In the genomic region with DNA sequence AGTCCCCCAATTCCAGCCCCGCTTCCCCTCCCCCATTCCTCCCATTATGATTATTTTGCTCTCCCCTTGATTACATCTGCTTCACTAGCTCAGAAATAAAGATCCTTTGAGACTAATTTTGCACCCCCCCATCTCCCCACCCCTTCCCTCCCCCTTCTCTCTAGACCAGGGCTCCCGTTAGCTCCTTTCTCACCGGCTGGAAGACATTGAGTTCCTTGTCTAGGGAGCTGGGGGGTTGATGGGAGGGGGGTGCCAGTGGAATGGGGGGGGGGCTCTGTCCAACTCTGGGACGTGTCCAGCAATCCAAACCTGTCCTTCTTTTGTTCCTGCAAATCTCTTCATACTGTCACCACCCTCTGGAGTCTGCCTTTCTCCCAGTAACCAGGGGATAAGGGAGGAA, we compare ENCODE assay signal across 17 cellular contexts.
DNase-seq lines count a peak whose midpoint lies in the region; FAIRE-seq and TF ChIP-seq lines count a peak whose summit lies in the region.
"Had no signal": no experiment of that assay in that cellular context is flagged by ENCODE, and none has a peak within 500 bp of the region (broad histone marks: within the 10 kb centered on the region; RNA-seq: fewer than 3 reads in every experiment).

No MANE protein-coding gene starts in this region.

- DNase-seq in H1 (ENCODE audit: low read depth in 1 of 2, low spot score in 2 of 2) (no peak), GM10266 (ENCODE audit: extremely low spot score) (no peak), NCI-H2227 (lab: John Stamatoyannopoulos, UW; ENCODE audit: unreplicated experiment) (no peak), NCI-H82 treated with DMSO at 0.1 percent for 48 hours (lab: John Stamatoyannopoulos, UW; ENCODE audit: unreplicated experiment) (no peak)
- DNase-seq in activated T-helper 1 cell treated with anti-CD3 and anti-CD28 coated beads, Interleukin-12 subunit alpha, Interleukin-12 subunit beta, Interleukin-2, Interleukin-4 antibody, amounts not matched to agents 30 ng/mL and 10 ng/mL and 1 ng/mL, durations not matched to agents 14 hours and 24 hours and 36 hours (ENCODE audit: low spot score): no peak
- DNase-seq: CD4-positive, alpha-beta T cell; DMS153; DMS79 treated with DMSO at 0.1 percent for 48 hours; EL had no signal

- no peak overlapping the region for H2AFZ ChIP-seq in H1 (ENCODE audit: low read length)

- TF ChIP-seq CTCF in H1 (IDR thresholded peaks at IDR 0.05; ENCODE audit: control extremely low read depth in 1 of 3, insufficient read depth in 1 of 3, low read depth in 1 of 3, low read length in 3 of 3): no peak
- no peak for TF ChIP-seq CTCF in GM10266 (IDR thresholded peaks at IDR 0.05; ENCODE audit: control insufficient read depth, insufficient read depth, low read depth, missing control alignments)

- H3K9me3 Mint-ChIP-seq in activated T-helper 1 cell treated with anti-CD3 and anti-CD28 coated beads, Interleukin-12 subunit alpha, Interleukin-12 subunit beta, Interleukin-2, Interleukin-4 antibody, amounts not matched to agents 30 ng/mL and 10 ng/mL and 1 ng/mL, durations not matched to agents 14 hours and 24 hours and 36 hours: no peaks in the 10 kb centered on the region
- H3K9me3 Mint-ChIP-seq: CD4-positive, alpha-beta T cell had no signal

- H3K23ac ChIP-seq in H1 (ENCODE audit: insufficient read length): no peak overlapping the region

- H3K4ac ChIP-seq in H1 (replicated peaks; ENCODE audit: insufficient read length, low read depth, low read length): no peak overlapping the region

- TF ChIP-seq EP300 in H1 (IDR thresholded peaks at IDR 0.05; ENCODE audit: borderline replicate concordance in 1 of 2, low read depth in 2 of 2, low read length in 2 of 2): no peak

- no peak overlapping the region; the same call in 1 of the 2 replicates for H2BK15ac ChIP-seq in H1 (ENCODE audit: low read length)

- no peaks in the 10 kb centered on the region for H3K79me2 ChIP-seq in H1 (ENCODE audit: control insufficient read depth in 1 of 2, insufficient read depth in 2 of 2, low read length in 2 of 2)

- H3K9ac ChIP-seq in HUES64 (ENCODE audit: low read depth, low read length): no peak overlapping the region
- no peak overlapping the region for H3K9ac ChIP-seq in H1 (replicated peaks in 1 of 4; ENCODE audit: extremely low read depth in 1 of 4, low read depth in 3 of 4, low read length in 3 of 4)

- no peak for TF ChIP-seq RAD21 in H1 (IDR thresholded peaks at IDR 0.05 in 1 of 2, conservative IDR thresholded peaks at IDR 0.05 in 1 of 2; ENCODE audit: low read depth in 2 of 2, low read length in 2 of 2)

- FAIRE-seq in H1 (lab: Jason Lieb, UNC): no peak
- FAIRE-seq: A204.1, D721Med, G401.6, GM12892 had no signal

- H3K4me3 ChIP-seq in HUES64 (ENCODE audit: low read length) (peak overlapping the region; percentile 27; the same call in 1 of the 2 replicates), H1 (ENCODE audit: extremely low read depth in 1 of 4, insufficient read depth in 2 of 4, low read depth in 3 of 4, low read length in 4 of 4) (peak overlapping the region in 1 of 4 experiments; percentile 42; a peak in 2 of 8 replicates)

- no peak overlapping the region for H3K56ac ChIP-seq in H1 (replicated peaks; ENCODE audit: insufficient read length, low read depth, low read length)

- H3K4me1 Mint-ChIP-seq in activated T-helper 1 cell treated with anti-CD3 and anti-CD28 coated beads, Interleukin-12 subunit alpha, Interleukin-12 subunit beta, Interleukin-2, Interleukin-4 antibody, amounts not matched to agents 30 ng/mL and 10 ng/mL and 1 ng/mL, durations not matched to agents 14 hours and 24 hours and 36 hours (ENCODE audit: low read depth): peaks cover 22% of the 10 kb centered on the region

- 41% methylated on average over 1 of the region's 4 CpGs for WGBS in HUES64
- WGBS in H1 (ENCODE audit: extremely low coverage in 1 of 2, insufficient coverage in 1 of 2, insufficient read length in 1 of 2, insufficient replicate concordance in 2 of 2, low coverage in 1 of 2, low lambda C conversion rate in 2 of 2, missing lambda C conversion rate in 1 of 2), 2 experiments: no CpG with 5 or more reads among the region's 4 CpGs

- peaks cover 3% of the 10 kb centered on the region for H3K36me3 Mint-ChIP-seq in activated T-helper 1 cell treated with anti-CD3 and anti-CD28 coated beads, Interleukin-12 subunit alpha, Interleukin-12 subunit beta, Interleukin-2, Interleukin-4 antibody, amounts not matched to agents 30 ng/mL and 10 ng/mL and 1 ng/mL, durations not matched to agents 14 hours and 24 hours and 36 hours (ENCODE audit: low read depth)

- no peak overlapping the region for H3K27ac ChIP-seq in HUES64 (ENCODE audit: low read depth, low read length)
- no peak overlapping the region for H3K27ac ChIP-seq in H1 (ENCODE audit: low read depth, low read length)
- peak overlapping the region; percentile 38 for H3K27ac ChIP-seq in layer of hippocampus (ENCODE audit: low read depth, low read length)
- H3K27ac ChIP-seq: HL-60 had no signal

- no peak overlapping the region for H3K18ac ChIP-seq in H1 (ENCODE audit: extremely low read depth, low read length)

- H3K4me3 Mint-ChIP-seq in activated T-helper 1 cell treated with anti-CD3 and anti-CD28 coated beads, Interleukin-12 subunit alpha, Interleukin-12 subunit beta, Interleukin-2, Interleukin-4 antibody, amounts not matched to agents 30 ng/mL and 10 ng/mL and 1 ng/mL, durations not matched to agents 14 hours and 24 hours and 36 hours: no peak overlapping the region
- H3K4me3 Mint-ChIP-seq: B cell; CD4-positive, alpha-beta T cell had no signal

- no peak overlapping the region for H2BK20ac ChIP-seq in H1 (ENCODE audit: low read length)

- H4K20me1 ChIP-seq in H1 (replicated peaks in 1 of 2; ENCODE audit: control insufficient read depth in 1 of 2, insufficient read depth in 2 of 2, low read length in 2 of 2): peaks cover 2 to 14% of the 10 kb centered on the region in 2 experiments

- TF ChIP-seq POLR2A in H1 (IDR thresholded peaks at IDR 0.05; ENCODE audit: control extremely low read depth in 1 of 2, low read depth in 2 of 2, low read length in 2 of 2): no peak

- no peak overlapping the region for H4K91ac ChIP-seq in H1 (replicated peaks; ENCODE audit: insufficient read length, low read length)

- no peak overlapping the region for H2BK120ac ChIP-seq in H1 (replicated peaks; ENCODE audit: low read depth, low read length)

- intact Hi-C loops in activated T-helper 1 cell treated with anti-CD3 and anti-CD28 coated beads, Interleukin-12 subunit alpha, Interleukin-12 subunit beta, Interleukin-2, Interleukin-4 antibody, amounts not matched to agents 30 ng/mL and 10 ng/mL and 1 ng/mL, durations not matched to agents 14 hours and 24 hours and 36 hours (cut with micrococcal nuclease): no loop called here

- no peak overlapping the region for H3K27ac Mint-ChIP-seq in activated T-helper 1 cell treated with anti-CD3 and anti-CD28 coated beads, Interleukin-12 subunit alpha, Interleukin-12 subunit beta, Interleukin-2, Interleukin-4 antibody, amounts not matched to agents 30 ng/mL and 10 ng/mL and 1 ng/mL, durations not matched to agents 14 hours and 24 hours and 36 hours
- H3K27ac Mint-ChIP-seq: B cell; CD4-positive, alpha-beta T cell had no signal

- H4K5ac ChIP-seq in H1 (ENCODE audit: insufficient read length, low read depth, low read length): no peak overlapping the region

- no peak overlapping the region for H4K8ac ChIP-seq in H1 (ENCODE audit: extremely low read depth, insufficient read depth, low read length)

- POLR2A ChIA-PET in H1 (lab: Charles Lee; ENCODE audit: partially characterized antibody): interaction anchor here (0.7 to 2.4 kb wide), 8 partner anchors 9 to 229 kb away, joined by 3 to 23 read pairs (median 6); no protein-coding TSS in a partner anchor

- H3K9me3 ChIP-seq in HUES64 (ENCODE audit: insufficient read depth, low read depth, low read length): no peaks in the 10 kb centered on the region
- no peaks in the 10 kb centered on the region for H3K9me3 ChIP-seq in H1 (ENCODE audit: insufficient read depth in 2 of 2, low read depth in 1 of 2, low read length in 1 of 2)

- H3K23me2 ChIP-seq in H1 (ENCODE audit: low read depth, low read length): peaks cover 5% of the 10 kb centered on the region; the same call in 1 of the 2 replicates

- H3K4me1 ChIP-seq in HUES64 (ENCODE audit: insufficient read depth, low read length): peaks cover 21% of the 10 kb centered on the region
- peaks cover 14 to 38% (median 18%) of the 10 kb centered on the region in 4 experiments for H3K4me1 ChIP-seq in H1 (replicated peaks in 1 of 4; ENCODE audit: control insufficient read depth in 3 of 4, insufficient read depth in 4 of 4, low read length in 3 of 4)

- no peak overlapping the region for H2AK5ac ChIP-seq in H1 (ENCODE audit: low read depth, low read length)

- CTCF ChIA-PET in H1 (lab: Charles Lee; ENCODE audit: partially characterized antibody): interaction anchor here (0.9 to 14.9 kb wide), 8 partner anchors 8 to 193 kb away, joined by 3 to 217 read pairs (median 37); no protein-coding TSS in a partner anchor

- no peak overlapping the region for H3K14ac ChIP-seq in H1 (ENCODE audit: insufficient read length)

- H3K27me3 ChIP-seq in HUES64 (ENCODE audit: insufficient read depth, low read length) (peaks cover 100% of the 10 kb centered on the region), H1 (replicated peaks in 1 of 4; ENCODE audit: control insufficient read depth in 3 of 4, extremely low read depth in 1 of 4, insufficient read depth in 3 of 4, low read length in 3 of 4) (peaks cover 73 to 100% (median 98%) of the 10 kb centered on the region in 4 experiments), layer of hippocampus (ENCODE audit: control insufficient read depth, insufficient read depth, low read length) (peaks cover 17% of the 10 kb centered on the region)

- H3K36me3 ChIP-seq in HUES64 (ENCODE audit: insufficient read depth, low read length): no peaks in the 10 kb centered on the region
- peaks cover 0 to 4% (median 0%) of the 10 kb centered on the region in 4 experiments; a peak in 1 of 8 replicates for H3K36me3 ChIP-seq in H1 (ENCODE audit: control insufficient read depth in 2 of 4, insufficient read depth in 4 of 4, low read length in 3 of 4)

- peaks cover 93% of the 10 kb centered on the region for H3K27me3 Mint-ChIP-seq in activated T-helper 1 cell treated with anti-CD3 and anti-CD28 coated beads, Interleukin-12 subunit alpha, Interleukin-12 subunit beta, Interleukin-2, Interleukin-4 antibody, amounts not matched to agents 30 ng/mL and 10 ng/mL and 1 ng/mL, durations not matched to agents 14 hours and 24 hours and 36 hours (ENCODE audit: insufficient read depth)

- no peaks in the 10 kb centered on the region for H3K79me1 ChIP-seq in H1 (ENCODE audit: low read depth, low read length)

- H2BK12ac ChIP-seq in H1 (ENCODE audit: low read depth, low read length): no peak overlapping the region

- no peak overlapping the region for H2BK5ac ChIP-seq in H1 (ENCODE audit: low read depth, low read length)

- peak overlapping the region; percentile 67 to 72; a peak in 2 of 4 replicates for H3K4me2 ChIP-seq in H1 (ENCODE audit: insufficient read depth in 1 of 2, low read depth in 2 of 2, low read length in 2 of 2)

TF ChIP-seq in H1, 55 proteins besides CTCF, POLR2A, EP300 and RAD21 (continues in another document):
- TF ChIP-seq CBX8 (IDR thresholded peaks at IDR 0.05; ENCODE audit: borderline replicate concordance, low read depth, low read length) (no peak), SAP30 (IDR thresholded peaks at IDR 0.05; ENCODE audit: insufficient read depth, insufficient replicate concordance, low read length) (no peak), YY1 (IDR thresholded peaks at IDR 0.05; ENCODE audit: low read depth, low read length) (no peak), JUND (IDR thresholded peaks at IDR 0.05; ENCODE audit: low read length) (no peak)
